In the genomic region with DNA sequence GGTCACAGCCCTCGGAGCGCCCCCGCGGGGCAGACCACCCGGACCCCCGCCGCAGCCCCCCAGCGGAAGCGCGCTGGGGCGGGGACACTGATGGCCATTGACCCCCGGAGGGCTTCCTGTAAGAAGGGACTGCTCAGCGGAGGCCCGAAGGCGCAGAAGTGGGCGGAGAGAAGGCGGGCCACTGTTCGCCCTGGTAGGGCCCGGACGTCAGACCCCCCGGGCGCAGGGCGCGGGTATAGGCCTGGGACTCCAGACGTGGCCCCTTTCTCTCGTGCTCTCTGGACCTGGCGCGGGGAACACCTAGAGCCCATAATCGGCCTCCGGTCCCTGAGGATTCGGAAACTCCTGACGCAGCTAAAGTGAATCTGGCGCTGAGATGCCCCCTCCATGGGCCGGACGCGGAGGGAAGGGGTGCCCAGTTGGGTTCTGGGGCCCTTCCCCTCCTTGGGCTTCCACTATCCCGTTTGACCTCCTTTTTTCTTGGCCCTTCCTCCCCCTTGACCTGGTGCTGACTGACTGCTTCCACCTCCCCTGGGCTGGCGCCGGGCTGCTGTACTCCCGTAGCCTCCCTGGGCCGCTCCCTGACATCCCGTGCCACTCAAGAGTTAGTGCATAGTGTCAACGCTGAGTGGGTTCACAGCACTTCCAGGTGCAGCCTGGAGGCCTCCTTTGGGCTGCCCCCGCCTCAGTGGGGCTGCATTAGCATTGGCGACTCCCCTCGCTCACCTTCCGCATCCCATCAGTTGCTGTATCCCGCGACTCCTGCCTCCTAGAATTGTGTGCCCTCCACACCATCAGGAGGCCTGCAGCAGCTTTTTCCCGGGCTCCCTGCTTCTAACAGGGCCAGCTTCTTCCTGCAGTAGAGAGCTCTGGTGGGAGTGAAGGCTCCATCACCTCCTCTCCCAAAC, we compare ENCODE assay signal across 8 cellular contexts. TPM values are rescaled to one million over a fixed set of nuclear protein-coding genes. Genes with fewer than 3 reads are reported as not detected.
DNase-seq lines count a peak whose midpoint lies in the region; ATAC-seq and TF ChIP-seq lines count a peak whose summit lies in the region.

No MANE protein-coding gene starts in this region.

- DNase-seq in 8988T (peak; percentile 78), OCI-M1 (lab: John Stamatoyannopoulos, UW) (peak; percentile 27), Right ventricle myocardium superior (peak; percentile 83), posterior vena cava (ENCODE audit: low spot score) (peak; percentile 88), inferior parietal cortex (ENCODE audit: extremely low spot score) (no peak)
- peak; percentile 57 for DNase-seq in activated naive CD4-positive, alpha-beta T cell treated with anti-CD3 and anti-CD28 coated beads for 36 hours

- peak overlapping the region; percentile 66 for H3K27ac Mint-ChIP-seq in activated naive CD4-positive, alpha-beta T cell treated with anti-CD3 and anti-CD28 coated beads for 36 hours

- H3K4me1 Mint-ChIP-seq in activated naive CD4-positive, alpha-beta T cell treated with anti-CD3 and anti-CD28 coated beads for 36 hours (ENCODE audit: low read depth): peaks cover 22% of the 10 kb centered on the region

- ATAC-seq in GM18505 (IDR thresholded peaks at IDR 0.05; ENCODE audit: unreplicated experiment): peak; percentile 37
- ATAC-seq in HG03045 (IDR thresholded peaks at IDR 0.05; ENCODE audit: unreplicated experiment): peak; percentile 39
- peak; percentile 59 for ATAC-seq in Right ventricle myocardium superior (ENCODE audit: poor library complexity)

- no peaks in the 10 kb centered on the region for H3K9me3 Mint-ChIP-seq in activated naive CD4-positive, alpha-beta T cell treated with anti-CD3 and anti-CD28 coated beads for 36 hours

- no peaks in the 10 kb centered on the region for H3K27me3 Mint-ChIP-seq in activated naive CD4-positive, alpha-beta T cell treated with anti-CD3 and anti-CD28 coated beads for 36 hours (ENCODE audit: low read depth)

- CTCF ChIA-PET in activated naive CD4-positive, alpha-beta T cell treated with anti-CD3 and anti-CD28 coated beads for 36 hours (lab: Charles Lee): no interaction called here

- intact Hi-C loops in activated naive CD4-positive, alpha-beta T cell treated with anti-CD3 and anti-CD28 coated beads for 36 hours (cut with micrococcal nuclease): loop anchor here (2.0 to 10.0 kb wide), 3 partner anchors 379 to 1441 kb away; partner anchors contain the start of genes RUVBL1 and SEC61A1
- intact Hi-C loops in Right ventricle myocardium superior (cut with DNase I): loop anchor here (5.0 kb wide), 1 partner anchor 149 kb away; the partner anchor contains the start of gene MGLL
- intact Hi-C loops in posterior vena cava (cut with DNase I): no loop called here

- H3K36me3 Mint-ChIP-seq in activated naive CD4-positive, alpha-beta T cell treated with anti-CD3 and anti-CD28 coated beads for 36 hours (ENCODE audit: low read depth): no peaks in the 10 kb centered on the region

- TF ChIP-seq POLR2A in GM18505 (IDR thresholded peaks at IDR 0.05; ENCODE audit: borderline replicate concordance, extremely low read depth, insufficient read depth, insufficient read length): no peak

- H3K4me3 Mint-ChIP-seq in activated naive CD4-positive, alpha-beta T cell treated with anti-CD3 and anti-CD28 coated beads for 36 hours: peak overlapping the region; percentile 79

RNA-seq across cellular contexts. Expression of gene ABTB1, which starts 0.7 kb away (rescaled TPM):
- 10 to 100 TPM; 10.6 to 13.5 TPM for total RNA-seq in activated naive CD4-positive, alpha-beta T cell treated with anti-CD3 and anti-CD28 coated beads for 36 hours
- 33.0 TPM for total RNA-seq in Right ventricle myocardium superior
- total RNA-seq in posterior vena cava: 10 to 100 TPM; 27.7 to 28.9 TPM

RNA-seq across cellular contexts. Expression of gene PODXL2, which starts 44.5 kb away (rescaled TPM):
- 1 to 10 TPM in 1 of 2 experiments, under 1 TPM in 1; 0.98 to 1.1 TPM for total RNA-seq in activated naive CD4-positive, alpha-beta T cell treated with anti-CD3 and anti-CD28 coated beads for 36 hours
- total RNA-seq in Right ventricle myocardium superior (0.94 TPM), posterior vena cava (1 to 10 TPM; 2.0 to 2.5 TPM)

Comparison
In these comparisons a context has a peak if more than half of its experiments do, and no peak if none do; other contexts are left out.
1. intact Hi-C loops: an anchor here in activated naive CD4-positive, alpha-beta T cell treated with anti-CD3 and anti-CD28 coated beads for 36 hours (2.0 to 10.0 kb wide) and Right ventricle myocardium superior (5.0 kb wide); none called in posterior vena cava.